ENCODE assay signal across 9 cellular contexts in genomic region chr4:175946472-175947116, GRCh38.
DNase-seq lines count a peak whose midpoint lies in the region; ATAC-seq and TF ChIP-seq lines count a peak whose summit lies in the region.
"Had no signal": no experiment of that assay in that cellular context is flagged by ENCODE, and none has a peak within 500 bp of the region (broad histone marks: within the 10 kb centered on the region; RNA-seq: fewer than 3 reads in every experiment).

No MANE protein-coding gene starts in this region.

- peak overlapping the region in 1 of 2 donors; percentile 7 for H3K27ac Mint-ChIP-seq in natural killer cell treated with Interleukin-12 subunit alpha and Interleukin-12 subunit beta and Interleukin-15 and Interleukin-18, amount 100 ng/mL, for 72 hours
- no peak overlapping the region for H3K27ac Mint-ChIP-seq in natural killer cell
- H3K27ac Mint-ChIP-seq: activated B cell treated with CpG ODN at 0.5 μM for 24 hours had no signal

- intact Hi-C loops in natural killer cell (cut with micrococcal nuclease), result loop anchor here (5.0 kb wide), 1 partner anchor 396 kb away; no protein-coding TSS in a partner anchor

- TF ChIP-seq CTCF in natural killer cell (IDR thresholded peaks at IDR 0.05) (no peak), thoracic aorta (IDR thresholded peaks at IDR 0.05) (no peak)

- H3K4me3 Mint-ChIP-seq in natural killer cell treated with Interleukin-12 subunit alpha and Interleukin-12 subunit beta and Interleukin-15 and Interleukin-18, amount 100 ng/mL, for 72 hours, result peak overlapping the region; percentile 51
- no peak overlapping the region for H3K4me3 Mint-ChIP-seq in natural killer cell
- H3K4me3 Mint-ChIP-seq: activated B cell treated with CpG ODN at 0.5 μM for 24 hours had no signal

- no peak for DNase-seq in natural killer cell treated with Interleukin-12 subunit alpha and Interleukin-12 subunit beta and Interleukin-15 and Interleukin-18, amount 100 ng/mL, for 72 hours (ENCODE audit: low spot score)
- DNase-seq in natural killer cell, result no peak
- peak; percentile 6 for DNase-seq in RPMI8226
- DNase-seq in fibroblast of peridontal ligament (ENCODE audit: extremely low read depth), result peak; percentile 39
- DNase-seq in thoracic aorta (ENCODE audit: low spot score), result no peak
- DNase-seq in HUDEP-2 (lab: John Stamatoyannopoulos, UW; ENCODE audit: unreplicated experiment in 76 of 76), result no peak
- DNase-seq: activated B cell treated with CpG ODN at 0.5 μM for 24 hours had no signal

- no peaks in the 10 kb centered on the region for H3K36me3 ChIP-seq in thoracic aorta

- no peak for ATAC-seq in natural killer cell treated with Interleukin-12 subunit alpha and Interleukin-12 subunit beta and Interleukin-15 and Interleukin-18, amount 100 ng/mL, for 72 hours
- no peak for ATAC-seq in natural killer cell
- no peak for ATAC-seq in thoracic aorta (ENCODE audit: insufficient number of reproducible peaks, low FRiP score, low read depth)
- ATAC-seq in GM21528 (IDR thresholded peaks at IDR 0.05; ENCODE audit: low FRiP score, unreplicated experiment), result no peak
- ATAC-seq in HG03342 (IDR thresholded peaks at IDR 0.05; ENCODE audit: unreplicated experiment), result no peak

- no peaks in the 10 kb centered on the region for H3K27me3 Mint-ChIP-seq in natural killer cell treated with Interleukin-12 subunit alpha and Interleukin-12 subunit beta and Interleukin-15 and Interleukin-18, amount 100 ng/mL, for 72 hours
- no peaks in the 10 kb centered on the region for H3K27me3 Mint-ChIP-seq in natural killer cell (ENCODE audit: low read depth in 2 of 2)
- H3K27me3 Mint-ChIP-seq: activated B cell treated with CpG ODN at 0.5 μM for 24 hours had no signal

- no peaks in the 10 kb centered on the region for H3K27me3 ChIP-seq in thoracic aorta (replicated peaks; ENCODE audit: insufficient read depth)

- no peak overlapping the region for H3K27ac ChIP-seq in thoracic aorta

- H3K4me1 ChIP-seq in thoracic aorta (ENCODE audit: control insufficient read depth in 1 of 2, low read depth in 2 of 2), result no peaks in the 10 kb centered on the region

- no peaks in the 10 kb centered on the region for H3K9me3 ChIP-seq in thoracic aorta

- H3K36me3 Mint-ChIP-seq in natural killer cell treated with Interleukin-12 subunit alpha and Interleukin-12 subunit beta and Interleukin-15 and Interleukin-18, amount 100 ng/mL, for 72 hours, result no peaks in the 10 kb centered on the region
- no peaks in the 10 kb centered on the region for H3K36me3 Mint-ChIP-seq in natural killer cell

- H3K4me3 ChIP-seq in thoracic aorta, result peak overlapping the region; percentile 55

- H3K9me3 Mint-ChIP-seq in natural killer cell treated with Interleukin-12 subunit alpha and Interleukin-12 subunit beta and Interleukin-15 and Interleukin-18, amount 100 ng/mL, for 72 hours, result no peaks in the 10 kb centered on the region
- no peaks in the 10 kb centered on the region for H3K9me3 Mint-ChIP-seq in natural killer cell
- H3K9me3 Mint-ChIP-seq: activated B cell treated with CpG ODN at 0.5 μM for 24 hours had no signal

- H3K4me1 Mint-ChIP-seq in natural killer cell treated with Interleukin-12 subunit alpha and Interleukin-12 subunit beta and Interleukin-15 and Interleukin-18, amount 100 ng/mL, for 72 hours (ENCODE audit: low read depth in 2 of 2), result peaks cover 4 to 7% of the 10 kb centered on the region in 2 donors
- H3K4me1 Mint-ChIP-seq in natural killer cell, result peaks cover 5 to 10% of the 10 kb centered on the region in 2 donors

Comparison
In these comparisons a context has a peak if more than half of its experiments do, and no peak if none do; other contexts are left out.
1. DNase-seq: peak in RPMI8226 (single experiment) and fibroblast of peridontal ligament (single experiment); none in natural killer cell treated with Interleukin-12 subunit alpha and Interleukin-12 subunit beta and Interleukin-15 and Interleukin-18, amount 100 ng/mL, for 72 hours (single experiment), natural killer cell (single experiment), thoracic aorta (single experiment) and HUDEP-2 (0 of 76).